Comparison of ENCODE assay signal across 1 cellular context in genomic region chr17:63611354-63611753, GRCh38.
A peak's percentile ranks its signal among the peaks of the same experiment; 100 is the strongest.
TF ChIP-seq lines count a peak whose summit lies in the region.

No MANE protein-coding gene starts in this region.

TF ChIP-seq in K562, 482 proteins besides CTCF, POLR2A, EP300 and RAD21:
- TF ChIP-seq MTA1 (IDR thresholded peaks at IDR 0.05; ENCODE audit: borderline replicate concordance) (no peak), SUPT5H (IDR thresholded peaks at IDR 0.05) (0 out of 2 replicates have a peak, but pooled peaks have one; percentile 10)
